Comparison of ENCODE assay signal across 8 cellular contexts in the genomic region with DNA sequence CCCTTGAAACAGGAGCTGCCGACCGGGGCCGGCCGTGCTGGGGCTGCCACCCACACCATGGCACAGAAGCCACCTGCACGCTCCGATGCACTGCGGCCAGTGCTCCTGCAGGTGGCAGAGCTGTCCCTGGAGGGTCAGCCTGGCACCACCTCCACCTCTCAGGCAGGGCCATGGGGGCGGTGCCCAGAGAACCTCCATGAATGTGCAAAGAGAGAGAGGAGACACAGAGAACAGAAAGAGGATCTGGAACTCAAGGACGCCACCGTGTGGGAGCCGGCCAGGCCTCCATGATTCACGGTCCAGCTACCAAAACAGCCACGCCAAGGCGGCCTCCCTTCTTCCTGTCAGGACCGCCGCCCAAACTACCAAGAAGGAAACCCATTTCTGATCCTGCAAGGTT.
DNase-seq lines count a peak whose midpoint lies in the region; ATAC-seq, FAIRE-seq and TF ChIP-seq lines count a peak whose summit lies in the region.
"Not testable (repeated sequence)": the region's sequence is repeated elsewhere in the genome, so short reads cannot be mapped to it uniquely, and the experiment has no call there.

No MANE protein-coding gene starts in this region.

- H2BK120ac ChIP-seq in H9 (ENCODE audit: low read depth, low read length, poor library complexity, severe bottlenecking) = not testable (repeated sequence)

- TF ChIP-seq EP300 in HepG2 (IDR thresholded peaks at IDR 0.05; ENCODE audit: low read depth in 2 of 2, low read length in 2 of 2); HepG2 (CRISPR knock-in tag; IDR thresholded peaks at IDR 0.05; ENCODE audit: borderline replicate concordance): not testable (repeated sequence)

- not testable (repeated sequence) for H4K8ac ChIP-seq in H9 (replicated peaks; ENCODE audit: insufficient read length, low read depth, low read length)

- H2AK5ac ChIP-seq in H9 (ENCODE audit: insufficient read length, low read length) = not testable (repeated sequence)

- H3K23me2 ChIP-seq in H9 (ENCODE audit: insufficient read length, low read depth, low read length, poor library complexity, severe bottlenecking) = not testable (repeated sequence)

- not testable (repeated sequence) for H3K9me3 ChIP-seq in H9 (ENCODE audit: control insufficient read depth, low read depth, low read length); HepG2 (ENCODE audit: low read length); testis

- not testable (repeated sequence) for H3K56ac ChIP-seq in H9 (ENCODE audit: insufficient read length, low read depth, low read length)

- H3K14ac ChIP-seq in H9 (ENCODE audit: insufficient read depth, low read length) = not testable (repeated sequence)

- not testable (repeated sequence) for TF ChIP-seq POLR2A in HepG2 (IDR thresholded peaks at IDR 0.05; ENCODE audit: insufficient read depth in 1 of 2, low read depth in 2 of 2, low read length in 2 of 2); testis (IDR thresholded peaks at IDR 0.05)

- H3K79me2 ChIP-seq in H9 (ENCODE audit: insufficient read depth, low read length); HepG2 (ENCODE audit: insufficient read depth, low read length): not testable (repeated sequence)

- WGBS in H9 (ENCODE audit: extremely low coverage, insufficient read length, low lambda C conversion rate) = no CpG with 5 or more reads among the region's 16 CpGs
- WGBS in HepG2 (ENCODE audit: low lambda C conversion rate) = 41% methylated on average over 7 of the region's 16 CpGs
- WGBS in testis, 2 donors = 0% methylated on average over 4 of the region's 16 CpGs; no CpG with 5 or more reads in 1 of the 2 donors

- H3K4ac ChIP-seq in H9 (ENCODE audit: low read depth, low read length) = not testable (repeated sequence)

- H3K4me2 ChIP-seq in H9 (ENCODE audit: insufficient read depth, insufficient read length, low read length); HepG2 (ENCODE audit: low read depth, low read length): not testable (repeated sequence)

- DNase-seq in GM12864 (ENCODE audit: low read depth); H9; choroid plexus epithelial cell (ENCODE audit: low read depth); HepG2 (ENCODE audit: low spot score): not testable (repeated sequence)
- peak in 4 of 5 donors; percentile 39 to 69 (median 56) for DNase-seq in T-helper 1 cell
- DNase-seq in activated T-cell treated with anti-CD3 and anti-CD28 coated beads, Interleukin-2, amount 50 U/mL, for 24 hours = peak; percentile 78
- DNase-seq in stimulated activated CD4-positive, alpha-beta T cell treated with anti-CD3 and anti-CD28 coated beads, Interleukin-15, amount 100 ng/mL, for 24 hours = peak; percentile 83
- DNase-seq in testis = peak; percentile 90

- not testable (repeated sequence) for H2BK15ac ChIP-seq in H9 (ENCODE audit: low read depth, low read length)

- not testable (repeated sequence) for H3K79me1 ChIP-seq in H9 (ENCODE audit: insufficient read depth, low read depth, low read length, poor library complexity, severe bottlenecking)

- not testable (repeated sequence) for H4K5ac ChIP-seq in H9 (ENCODE audit: insufficient read length, low read depth, low read length)

- FAIRE-seq in HepG2 (lab: Jason Lieb, UNC) = not testable (repeated sequence)

- H3K4me1 ChIP-seq in H9 (ENCODE audit: insufficient read depth, low read length); HepG2 (ENCODE audit: insufficient read depth, low read length); testis: not testable (repeated sequence)

- in situ Hi-C loops in HepG2 (cut with HindIII; ENCODE audit: extremely low pct_ligation_motif_present, low pct_unique_long_range_greater_than_20kb) = not testable (repeated sequence)

- not testable (repeated sequence) for H2AFZ ChIP-seq in H9 (ENCODE audit: low read length); HepG2 (ENCODE audit: low read length)

- TF ChIP-seq CTCF in GM12864 (IDR thresholded peaks at IDR 0.05; ENCODE audit: low read depth, low read length, missing control alignments) (peak; percentile 38), H9 (conservative IDR thresholded peaks at IDR 0.05) (peak; percentile 53), choroid plexus epithelial cell (conservative IDR thresholded peaks at IDR 0.05; ENCODE audit: low read depth, low read length) (peak; percentile 40), testis (IDR thresholded peaks at IDR 0.05) (peak in 1 of 3 experiments; percentile 27)
- TF ChIP-seq CTCF in HepG2 (CRISPR knock-in tag; IDR thresholded peaks at IDR 0.05) = not testable (repeated sequence)

- H3K4me3 Mint-ChIP-seq in H9; activated T-cell treated with anti-CD3 and anti-CD28 coated beads, Interleukin-2, amount 50 U/mL, for 24 hours: not testable (repeated sequence)

- not testable (repeated sequence) for H4K20me1 ChIP-seq in H9 (ENCODE audit: control insufficient read depth, insufficient read depth, insufficient read length); HepG2 (ENCODE audit: insufficient read depth, low read length)

- POLR2A ChIA-PET in HepG2 (lab: Yijun Ruan, JAX) = not testable (repeated sequence)

- ATAC-seq in HepG2 = peak; percentile 57

- not testable (repeated sequence) for H2BK5ac ChIP-seq in H9 (ENCODE audit: insufficient read length, low read length)

- not testable (repeated sequence) for H3K27me3 ChIP-seq in H9 (ENCODE audit: insufficient read depth, low read length); HepG2 (ENCODE audit: control insufficient read depth in 1 of 2, insufficient read depth in 2 of 2, low read length in 2 of 2); testis

- H3K9ac ChIP-seq in H9 (ENCODE audit: extremely low read depth, insufficient read length, low read length); HepG2 (ENCODE audit: insufficient read depth, low read depth, low read length): not testable (repeated sequence)

- not testable (repeated sequence) for H3K36me3 ChIP-seq in HepG2 (replicated peaks in 1 of 2; ENCODE audit: control insufficient read depth in 1 of 2, insufficient read depth in 2 of 2, low read length in 2 of 2); testis (ENCODE audit: low read depth, missing control alignments)

- H2BK12ac ChIP-seq in H9 (ENCODE audit: insufficient read length, low read depth, low read length) = not testable (repeated sequence)

- not testable (repeated sequence) for TF ChIP-seq RAD21 in HepG2 (CRISPR knock-in tag; IDR thresholded peaks at IDR 0.05)

- H3K9me3 Mint-ChIP-seq in H9; activated T-cell treated with anti-CD3 and anti-CD28 coated beads, Interleukin-2, amount 50 U/mL, for 24 hours: not testable (repeated sequence)

- H3K4me3 ChIP-seq in GM12864 (ENCODE audit: low read depth, low read length); choroid plexus epithelial cell (ENCODE audit: low read depth, low read length); HepG2 (replicated peaks in 1 of 3; ENCODE audit: insufficient read depth in 1 of 3, low read depth in 2 of 3, low read length in 3 of 3); testis: not testable (repeated sequence)

- not testable (repeated sequence) for H3K36me3 Mint-ChIP-seq in H9 (ENCODE audit: insufficient read depth in 1 of 3, low read depth in 3 of 3); activated T-cell treated with anti-CD3 and anti-CD28 coated beads, Interleukin-2, amount 50 U/mL, for 24 hours (ENCODE audit: low read depth)

- H3K27me3 Mint-ChIP-seq in H9 (ENCODE audit: low read depth); activated T-cell treated with anti-CD3 and anti-CD28 coated beads, Interleukin-2, amount 50 U/mL, for 24 hours: not testable (repeated sequence)

- not testable (repeated sequence) for H4K91ac ChIP-seq in H9 (ENCODE audit: insufficient read length, low read depth, low read length)

- not testable (repeated sequence) for H2BK20ac ChIP-seq in H9 (ENCODE audit: low read depth, low read length, poor library complexity, severe bottlenecking)

- H3K18ac ChIP-seq in H9 (ENCODE audit: insufficient read length, low read depth, low read length) = not testable (repeated sequence)

- not testable (repeated sequence) for H3K27ac ChIP-seq in H9 (ENCODE audit: insufficient read length, low read depth, low read length); HepG2 (ENCODE audit: extremely low read length, insufficient read depth, low read length); testis

- CTCF ChIA-PET in HepG2 (lab: Yijun Ruan, JAX; ENCODE audit: low intra/inter-chr PET ratio, low total read pairs) = not testable (repeated sequence)

- not testable (repeated sequence) for H3K27ac Mint-ChIP-seq in H9; activated T-cell treated with anti-CD3 and anti-CD28 coated beads, Interleukin-2, amount 50 U/mL, for 24 hours

- not testable (repeated sequence) for H3T11ph ChIP-seq in H9 (ENCODE audit: low read length)

- intact Hi-C loops in HepG2 (cut with micrococcal nuclease; ENCODE audit: unreplicated experiment); testis (cut with DNase I; ENCODE audit: low total_unique reads): not testable (repeated sequence)

- not testable (repeated sequence) for H3K4me1 Mint-ChIP-seq in H9; activated T-cell treated with anti-CD3 and anti-CD28 coated beads, Interleukin-2, amount 50 U/mL, for 24 hours (ENCODE audit: low read depth)

- BruUV-seq in HepG2 (replicated peaks; lab: Mats Ljungman, UMichigan) = not testable (repeated sequence)

- H3K23ac ChIP-seq in H9 (ENCODE audit: insufficient read length, low read depth, low read length) = not testable (repeated sequence)
